ENCODE assay signal across 22 cellular contexts in the genomic region with DNA sequence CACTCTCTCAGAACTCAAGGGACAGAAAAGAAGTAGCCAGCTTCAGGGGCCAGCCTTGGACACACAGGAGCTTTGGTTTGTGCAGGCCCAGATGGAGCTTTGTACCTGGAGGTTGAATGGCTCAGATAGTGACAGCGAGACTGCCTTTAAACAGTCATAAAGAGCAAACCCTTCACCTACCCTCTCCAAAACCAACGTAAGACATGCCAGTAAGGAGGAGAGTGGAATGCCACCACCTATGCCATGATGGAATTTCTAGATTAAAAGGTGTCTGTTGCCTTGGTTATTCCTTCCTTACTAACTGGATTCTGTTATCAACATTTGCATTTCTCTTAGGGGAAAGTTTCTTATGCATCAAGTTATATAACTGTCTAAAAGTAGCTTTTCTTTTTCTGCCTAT.
"Had no signal": no experiment of that assay in that cellular context is flagged by ENCODE, and none has a peak within 500 bp of the region (broad histone marks: within the 10 kb centered on the region; RNA-seq: fewer than 3 reads in every experiment).

No MANE protein-coding gene starts in this region.

- H3K27ac ChIP-seq: HL-60, KMS-11, PC-9, Peyer's patch, SJCRH30 had no signal

- H3K9ac ChIP-seq: KMS-11 had no signal

- DNase-seq: Kasumi-1, MM.1S, NCI-H1092 treated with DMSO at 0.1 percent for 48 hours, NCI-H1436, NCI-H1694, NCI-H187 treated with DMSO at 0.1 percent for 48 hours, NCI-H2029 treated with DMSO at 0.1 percent for 48 hours, NCI-H2171 treated with DMSO at 0.1 percent for 48 hours, NCI-H2227 treated with DMSO at 0.1 percent for 48 hours, NCI-H446, NCI-H510A, NCI-H524 treated with DMSO at 0.1 percent for 48 hours, NCI-H69, NCI-H774, PC-9, Peyer's patch, SHP77 treated with DMSO at 0.1 percent for 48 hours, SJCRH30 had no signal

- FAIRE-seq: HTR-8/SVneo, K562 had no signal

- H3K36me3 ChIP-seq: Peyer's patch, SJCRH30 had no signal

- H3K4me3 ChIP-seq: K562, PC-9, Peyer's patch, SJCRH30 had no signal

- H3K9me3 ChIP-seq: Peyer's patch, SJCRH30 had no signal
